1 cellular context compared by ENCODE assay signal in the genomic region with DNA sequence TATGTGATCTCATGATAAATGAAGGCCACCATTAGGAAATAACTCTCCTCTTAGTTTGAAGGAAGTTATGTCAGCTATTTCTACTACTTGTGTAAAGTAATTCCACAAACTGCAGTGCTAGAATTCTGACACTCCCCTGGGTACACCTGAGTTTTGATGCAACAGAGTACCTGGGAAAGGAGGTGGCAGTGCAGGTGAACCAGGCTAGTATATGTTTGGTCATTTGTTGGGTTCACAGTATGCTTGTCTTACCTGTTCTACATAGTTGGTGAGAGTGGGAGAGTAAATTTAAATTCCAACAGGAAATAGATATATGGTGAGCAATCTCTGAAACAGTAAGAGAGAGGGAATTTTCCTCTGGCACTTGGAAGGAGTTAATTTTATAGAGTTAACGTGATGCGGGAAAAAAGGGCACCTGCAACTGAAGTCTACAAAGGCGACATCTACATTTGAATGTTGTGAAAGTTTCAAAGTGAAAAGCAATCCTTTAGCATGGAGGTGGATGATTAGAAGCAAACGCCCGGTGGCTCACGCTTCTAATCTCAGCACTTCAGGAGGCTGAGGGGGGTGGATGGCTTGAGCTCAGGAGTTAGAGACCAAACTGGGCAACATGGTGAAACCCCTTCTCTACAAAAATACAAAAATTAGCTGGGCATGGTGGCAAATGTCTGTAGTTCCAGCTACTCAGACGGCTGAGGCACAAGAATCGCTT.
A peak's percentile ranks its signal among the peaks of the same experiment; 100 is the strongest.
TF ChIP-seq lines count a peak whose summit lies in the region.

No MANE protein-coding gene starts in this region.

TF ChIP-seq in H1, 55 proteins besides CTCF, POLR2A, EP300 and RAD21:
- TF ChIP-seq TCF12 (IDR thresholded peaks at IDR 0.05; ENCODE audit: low read depth, low read length) (0 out of 2 replicates have a peak, but pooled peaks have one; percentile 54), NANOG (IDR thresholded peaks at IDR 0.05; ENCODE audit: insufficient read depth, low read depth, low read length, poor library complexity, severe bottlenecking) (peak; percentile 61), HDAC2 (IDR thresholded peaks at IDR 0.05; ENCODE audit: borderline replicate concordance in 1 of 2, low read depth in 2 of 2, low read length in 2 of 2) (no peak)
